ENCODE assay signal across 10 cellular contexts in genomic region chr7:152859781-152860191, GRCh38.
DNase-seq lines count a peak whose midpoint lies in the region; ATAC-seq and TF ChIP-seq lines count a peak whose summit lies in the region.
"Had no signal": no experiment of that assay in that cellular context is flagged by ENCODE, and none has a peak within 500 bp of the region (broad histone marks: within the 10 kb centered on the region; RNA-seq: fewer than 3 reads in every experiment).

No MANE protein-coding gene starts in this region.

- BruUV-seq in HCT116 (replicated peaks; lab: Mats Ljungman, UMichigan): no TSS peak

- no peak overlapping the region for H3K4me2 ChIP-seq in HCT116 (ENCODE audit: low read length)

- H3K4me1 ChIP-seq in HCT116 (ENCODE audit: control insufficient read depth in 1 of 2, insufficient read depth in 2 of 2, low read length in 2 of 2): no peaks in the 10 kb centered on the region
- H3K4me1 ChIP-seq in mucosa of descending colon (ENCODE audit: low read depth): no peaks in the 10 kb centered on the region

- H3K9ac ChIP-seq in HCT116 (ENCODE audit: low read length): no peak overlapping the region

- CTCF ChIA-PET in HCT116 (lab: Charles Lee): interaction anchor here (0.6 kb wide), 1 partner anchor 212 kb away, joined by 3 read pairs; no protein-coding TSS in a partner anchor

- no peaks in the 10 kb centered on the region for H3K9me2 ChIP-seq in HCT116 (ENCODE audit: insufficient read depth)

- no peaks in the 10 kb centered on the region for H3K36me3 ChIP-seq in HCT116 (ENCODE audit: control insufficient read depth in 1 of 2, insufficient read depth in 2 of 2, low read length in 2 of 2)
- H3K36me3 ChIP-seq in mucosa of descending colon (ENCODE audit: low read depth): no peaks in the 10 kb centered on the region

- no peak overlapping the region for H3K27ac ChIP-seq in HCT116 (ENCODE audit: low read depth, low read length)

- ATAC-seq in HCT116 (peak; percentile 96), SK-N-SH treated with all-trans-retinoic acid at 6 μM for 48 hours (peak; percentile 78), mucosa of descending colon (peak; percentile 47), GM18870 (IDR thresholded peaks at IDR 0.05; ENCODE audit: unreplicated experiment) (no peak), HG02884 (IDR thresholded peaks at IDR 0.05; ENCODE audit: unreplicated experiment) (no peak)

- DNase-seq in DMS53 (lab: John Stamatoyannopoulos, UW) (peak; percentile 47), DMS53 treated with DMSO at 0.1 percent for 48 hours (lab: John Stamatoyannopoulos, UW; ENCODE audit: unreplicated experiment) (no peak), HCT116 (ENCODE audit: low read depth, low spot score) (peak; percentile 8), mucosa of descending colon (no peak), pons (ENCODE audit: low spot score) (no peak)
- DNase-seq: activated gamma-delta T cell treated with Interleukin-2 at 50 U/mL for 16 hours had no signal

- H3K9me3 ChIP-seq in HCT116 (ENCODE audit: control insufficient read depth in 1 of 2, insufficient read depth in 1 of 2, low read depth in 1 of 2, low read length in 2 of 2): no peaks in the 10 kb centered on the region
- H3K9me3 ChIP-seq in mucosa of descending colon: no peaks in the 10 kb centered on the region

- TF ChIP-seq POLR2A in HCT116 (IDR thresholded peaks at IDR 0.05; ENCODE audit: borderline replicate concordance, extremely low read depth, insufficient read depth, insufficient read length): no peak

- H4K20me1 ChIP-seq in HCT116 (ENCODE audit: insufficient read depth): no peaks in the 10 kb centered on the region

- TF ChIP-seq RAD21 in HCT116 (IDR thresholded peaks at IDR 0.05; ENCODE audit: low read depth): no peak

- intact Hi-C loops in HCT116 (cut with micrococcal nuclease): no loop called here
- intact Hi-C loops in mucosa of descending colon (cut with DNase I, micrococcal nuclease): no loop called here

- H3K27me3 ChIP-seq in HCT116 (ENCODE audit: insufficient read depth, low read length): no peaks in the 10 kb centered on the region

- H3K79me2 ChIP-seq in HCT116 (ENCODE audit: insufficient read depth, low read length): no peaks in the 10 kb centered on the region

- RAD21 ChIA-PET in HCT116 (lab: Charles Lee; ENCODE audit: low non-redundant PET in 1 of 2, low total read pairs in 2 of 2, uncharacterized antibody in 2 of 2, unreplicated experiment in 2 of 2): no interaction called here

- H3K4me3 ChIP-seq in HCT116 (replicated peaks in 1 of 2; ENCODE audit: low read depth in 1 of 2, low read length in 2 of 2): no peak overlapping the region
- no peak overlapping the region for H3K4me3 ChIP-seq in mucosa of descending colon
- H3K4me3 ChIP-seq: lung had no signal

- no peak overlapping the region for H2AFZ ChIP-seq in HCT116 (ENCODE audit: low read depth, low read length, poor library complexity, severe bottlenecking)

- POLR2A ChIA-PET in HCT116 (lab: Charles Lee): no interaction called here

- peak; percentile 19 to 79 (median 74); a peak in 4 of 6 replicates for TF ChIP-seq CTCF in HCT116 (IDR thresholded peaks at IDR 0.05 in 2 of 3, conservative IDR thresholded peaks at IDR 0.05 in 1 of 3; ENCODE audit: borderline replicate concordance in 1 of 3, insufficient read depth in 1 of 3, low read depth in 2 of 3, low read length in 2 of 3)
- TF ChIP-seq CTCF in mucosa of descending colon (IDR thresholded peaks at IDR 0.05): no peak

TF ChIP-seq in HCT116, 20 proteins besides CTCF, POLR2A, EP300 and RAD21 (continues in another document):
- no peak for TF ChIP-seq CEBPB (IDR thresholded peaks at IDR 0.05; ENCODE audit: low read depth)
- no peak for TF ChIP-seq MAX (IDR thresholded peaks at IDR 0.05)
- TF ChIP-seq SP1 (IDR thresholded peaks at IDR 0.05; ENCODE audit: low read depth): no peak
- TF ChIP-seq TCF7L2 (IDR thresholded peaks at IDR 0.05; ENCODE audit: borderline replicate concordance, extremely low read depth, insufficient read depth, insufficient read length): no peak
- no peak for TF ChIP-seq JUND (IDR thresholded peaks at IDR 0.05)
- no peak for TF ChIP-seq EGR1 (IDR thresholded peaks at IDR 0.05; ENCODE audit: low read depth)
- no peak for TF ChIP-seq FOSL1 (IDR thresholded peaks at IDR 0.05; ENCODE audit: low read depth)
- no peak for TF ChIP-seq POLR2AphosphoS5 (IDR thresholded peaks at IDR 0.05; ENCODE audit: low read depth, low read length)
- TF ChIP-seq ZFX (IDR thresholded peaks at IDR 0.05): no peak
- TF ChIP-seq ZNF274 (IDR thresholded peaks at IDR 0.05; ENCODE audit: low read depth, low read length): no peak
- no peak for TF ChIP-seq SIN3A (IDR thresholded peaks at IDR 0.05; ENCODE audit: low read depth)
- no peak for TF ChIP-seq EZH2phosphoT487 (IDR thresholded peaks at IDR 0.05; ENCODE audit: borderline replicate concordance)
- no peak for TF ChIP-seq ATF3 (IDR thresholded peaks at IDR 0.05)
- no peak for TF ChIP-seq ZBTB33 (IDR thresholded peaks at IDR 0.05; ENCODE audit: extremely low read depth, insufficient replicate concordance, low read length)
- no peak for TF ChIP-seq CBX3 (IDR thresholded peaks at IDR 0.05; ENCODE audit: low read depth)
- TF ChIP-seq YY1 (IDR thresholded peaks at IDR 0.05; ENCODE audit: extremely low read depth, insufficient replicate concordance, low read depth, low read length): no peak

TF ChIP-seq in SK-N-SH treated with all-trans-retinoic acid at 6 μM for 48 hours, 23 proteins besides CTCF, POLR2A, EP300 and RAD21:
- no peak for TF ChIP-seq CSDC2 (CRISPR knock-in tag; IDR thresholded peaks at IDR 0.05)
- TF ChIP-seq CREB5 (CRISPR knock-in tag; IDR thresholded peaks at IDR 0.05; ENCODE audit: low read depth): no peak
- TF ChIP-seq GLIS3 (CRISPR knock-in tag; IDR thresholded peaks at IDR 0.05): no peak
- no peak for TF ChIP-seq RARB (CRISPR knock-in tag; IDR thresholded peaks at IDR 0.05)
- TF ChIP-seq ZFP30 (CRISPR knock-in tag; IDR thresholded peaks at IDR 0.05): no peak
- no peak for TF ChIP-seq ISL1 (CRISPR knock-in tag; IDR thresholded peaks at IDR 0.05)
- TF ChIP-seq POU6F1 (CRISPR knock-in tag; IDR thresholded peaks at IDR 0.05; ENCODE audit: borderline replicate concordance, low read depth): no peak
- no peak for TF ChIP-seq PATZ1 (CRISPR knock-in tag; IDR thresholded peaks at IDR 0.05; ENCODE audit: borderline replicate concordance)
- no peak for TF ChIP-seq ZC3H10 (CRISPR knock-in tag; IDR thresholded peaks at IDR 0.05)
- no peak for TF ChIP-seq ZFP3 (CRISPR knock-in tag; IDR thresholded peaks at IDR 0.05)
- no peak for TF ChIP-seq TOX (CRISPR knock-in tag; IDR thresholded peaks at IDR 0.05; ENCODE audit: borderline replicate concordance)
TF ChIP-seq in SK-N-SH treated with all-trans-retinoic acid at 6 μM for 48 hours: peak in this region for 0.

Comparison
In these comparisons a context has a peak if more than half of its experiments do, and no peak if none do; other contexts are left out.
1. DNase-seq: peak in DMS53 (single experiment) and HCT116 (single experiment); none in DMS53 treated with DMSO at 0.1 percent for 48 hours (single experiment), mucosa of descending colon (0 of 3) and pons (single experiment).
2. ATAC-seq: peak in HCT116 (single experiment), SK-N-SH treated with all-trans-retinoic acid at 6 μM for 48 hours (single experiment) and mucosa of descending colon (single experiment); none in GM18870 (single experiment) and HG02884 (single experiment).